Comparison of ENCODE assay signal across 23 cellular contexts in genomic region chrX:16832301-16832700, GRCh38. TPM values are rescaled to one million over a fixed set of nuclear protein-coding genes. Genes with fewer than 3 reads are reported as not detected.
DNase-seq lines count a peak whose midpoint lies in the region; ATAC-seq and TF ChIP-seq lines count a peak whose summit lies in the region.
"Had no signal": no experiment of that assay in that cellular context is flagged by ENCODE, and none has a peak within 500 bp of the region (broad histone marks: within the 10 kb centered on the region; RNA-seq: fewer than 3 reads in every experiment).

No MANE protein-coding gene starts in this region.

- no peak for ATAC-seq in activated naive CD4-positive, alpha-beta T cell treated with anti-CD3 and anti-CD28 coated beads, Interleukin-2, amount 50 U/mL, for 72 hours
- ATAC-seq in stimulated activated effector memory CD8-positive, alpha-beta T cell treated with anti-CD3 and anti-CD28 coated beads, Interleukin-12 subunit alpha, Interleukin-12 subunit beta, amount 100 ng/mL, for 72 hours, result no peak
- ATAC-seq: naive thymus-derived CD4-positive, alpha-beta T cell had no signal

- intact Hi-C loops in activated T-helper 1 cell treated with anti-CD3 and anti-CD28 coated beads, Interleukin-12 subunit alpha, Interleukin-12 subunit beta, Interleukin-2, Interleukin-4 antibody, amounts not matched to agents 30 ng/mL and 10 ng/mL and 1 ng/mL, durations not matched to agents 14 hours and 24 hours and 36 hours (cut with micrococcal nuclease), result no loop called here

- H3K36me3 Mint-ChIP-seq in activated naive CD4-positive, alpha-beta T cell treated with anti-CD3 and anti-CD28 coated beads, Interleukin-2, amount 50 U/mL, for 72 hours, result peaks cover 0 to 4% of the 10 kb centered on the region in 2 donors
- peaks cover 14% of the 10 kb centered on the region for H3K36me3 Mint-ChIP-seq in activated T-helper 1 cell treated with anti-CD3 and anti-CD28 coated beads, Interleukin-12 subunit alpha, Interleukin-12 subunit beta, Interleukin-2, Interleukin-4 antibody, amounts not matched to agents 30 ng/mL and 10 ng/mL and 1 ng/mL, durations not matched to agents 14 hours and 24 hours and 36 hours (ENCODE audit: low read depth)
- H3K36me3 Mint-ChIP-seq in stimulated activated effector memory CD8-positive, alpha-beta T cell treated with anti-CD3 and anti-CD28 coated beads, Interleukin-12 subunit alpha, Interleukin-12 subunit beta, amount 100 ng/mL, for 72 hours, result peaks cover 70% of the 10 kb centered on the region

- TF ChIP-seq CTCF in coronary artery (IDR thresholded peaks at IDR 0.05), result no peak

- H3K4me1 Mint-ChIP-seq in activated T-helper 1 cell treated with anti-CD3 and anti-CD28 coated beads, Interleukin-12 subunit alpha, Interleukin-12 subunit beta, Interleukin-2, Interleukin-4 antibody, amounts not matched to agents 30 ng/mL and 10 ng/mL and 1 ng/mL, durations not matched to agents 14 hours and 24 hours and 36 hours (ENCODE audit: low read depth), result no peaks in the 10 kb centered on the region
- peaks cover 4% of the 10 kb centered on the region for H3K4me1 Mint-ChIP-seq in stimulated activated effector memory CD8-positive, alpha-beta T cell treated with anti-CD3 and anti-CD28 coated beads, Interleukin-12 subunit alpha, Interleukin-12 subunit beta, amount 100 ng/mL, for 72 hours
- H3K4me1 Mint-ChIP-seq: activated naive CD4-positive, alpha-beta T cell treated with anti-CD3 and anti-CD28 coated beads, Interleukin-2, amount 50 U/mL, for 24 hours; naive thymus-derived CD4-positive, alpha-beta T cell had no signal

- DNase-seq in activated naive CD4-positive, alpha-beta T cell treated with anti-CD3 and anti-CD28 coated beads, Interleukin-2, amount 50 U/mL, for 72 hours (ENCODE audit: low spot score in 2 of 2), result no peak
- DNase-seq in activated naive CD4-positive, alpha-beta T cell treated with Interleukin-2 at 50 U/mL for 16 hours, result no peak
- DNase-seq in activated T-helper 1 cell treated with anti-CD3 and anti-CD28 coated beads, Interleukin-12 subunit alpha, Interleukin-12 subunit beta, Interleukin-2, Interleukin-4 antibody, amounts not matched to agents 30 ng/mL and 10 ng/mL and 1 ng/mL, durations not matched to agents 14 hours and 24 hours and 36 hours (ENCODE audit: low spot score), result no peak
- DNase-seq in left kidney (ENCODE audit: low read depth, low spot score), result peak; percentile 38
- DNase-seq in stimulated activated effector memory CD8-positive, alpha-beta T cell treated with anti-CD3 and anti-CD28 coated beads, Interleukin-12 subunit alpha, Interleukin-12 subunit beta, amount 100 ng/mL, for 72 hours (ENCODE audit: low spot score in 2 of 2), result no peak
- no peak for DNase-seq in coronary artery (ENCODE audit: low spot score)
- no peak for DNase-seq in COR-L47 (lab: John Stamatoyannopoulos, UW)
- DNase-seq in C1 segment of cervical spinal cord (lab: John Stamatoyannopoulos, UW), result no peak
- DNase-seq: ACHN; activated CD8-positive, alpha-beta memory T cell treated with anti-CD3 and anti-CD28 coated beads, Interleukin-2, amount 50 U/mL, for 4 hours; colonic mucosa; HCEC 1CT; KBM-7; naive thymus-derived CD4-positive, alpha-beta T cell; NCI-H1436; NCI-H2171 treated with DMSO at 0.1 percent for 48 hours; NCI-H526; SJCRH30; substantia nigra had no signal

- H3K4me3 Mint-ChIP-seq in activated T-helper 1 cell treated with anti-CD3 and anti-CD28 coated beads, Interleukin-12 subunit alpha, Interleukin-12 subunit beta, Interleukin-2, Interleukin-4 antibody, amounts not matched to agents 30 ng/mL and 10 ng/mL and 1 ng/mL, durations not matched to agents 14 hours and 24 hours and 36 hours, result no peak overlapping the region
- H3K4me3 Mint-ChIP-seq in stimulated activated effector memory CD8-positive, alpha-beta T cell treated with anti-CD3 and anti-CD28 coated beads, Interleukin-12 subunit alpha, Interleukin-12 subunit beta, amount 100 ng/mL, for 72 hours, result no peak overlapping the region
- H3K4me3 Mint-ChIP-seq: activated naive CD4-positive, alpha-beta T cell treated with anti-CD3 and anti-CD28 coated beads, Interleukin-2, amount 50 U/mL, for 24 hours; naive thymus-derived CD4-positive, alpha-beta T cell; T-helper 1 cell treated with Interleukin-12 subunit alpha and Interleukin-12 subunit beta and Interleukin-4 antibody, amounts not matched to agents 30 μg/mL and 1 μg/mL, for 36 hours had no signal

- H3K4me3 ChIP-seq in coronary artery, result no peak overlapping the region
- H3K4me3 ChIP-seq: colonic mucosa, SJCRH30, vagina had no signal

- H3K27ac Mint-ChIP-seq in activated naive CD4-positive, alpha-beta T cell treated with anti-CD3 and anti-CD28 coated beads, Interleukin-2, amount 50 U/mL, for 72 hours, result peak overlapping the region; percentile 51 to 68
- H3K27ac Mint-ChIP-seq in activated T-helper 1 cell treated with anti-CD3 and anti-CD28 coated beads, Interleukin-12 subunit alpha, Interleukin-12 subunit beta, Interleukin-2, Interleukin-4 antibody, amounts not matched to agents 30 ng/mL and 10 ng/mL and 1 ng/mL, durations not matched to agents 14 hours and 24 hours and 36 hours, result peak overlapping the region; percentile 59
- peak overlapping the region; percentile 54 for H3K27ac Mint-ChIP-seq in stimulated activated effector memory CD8-positive, alpha-beta T cell treated with anti-CD3 and anti-CD28 coated beads, Interleukin-12 subunit alpha, Interleukin-12 subunit beta, amount 100 ng/mL, for 72 hours
- H3K27ac Mint-ChIP-seq: activated naive CD4-positive, alpha-beta T cell treated with anti-CD3 and anti-CD28 coated beads, Interleukin-2, amount 50 U/mL, for 24 hours; T-helper 1 cell treated with Interleukin-12 subunit alpha and Interleukin-12 subunit beta and Interleukin-4 antibody, amounts not matched to agents 30 μg/mL and 1 μg/mL, for 36 hours had no signal

- H3K9me3 Mint-ChIP-seq in activated naive CD4-positive, alpha-beta T cell treated with anti-CD3 and anti-CD28 coated beads, Interleukin-2, amount 50 U/mL, for 72 hours, result no peaks in the 10 kb centered on the region
- no peaks in the 10 kb centered on the region for H3K9me3 Mint-ChIP-seq in activated T-helper 1 cell treated with anti-CD3 and anti-CD28 coated beads, Interleukin-12 subunit alpha, Interleukin-12 subunit beta, Interleukin-2, Interleukin-4 antibody, amounts not matched to agents 30 ng/mL and 10 ng/mL and 1 ng/mL, durations not matched to agents 14 hours and 24 hours and 36 hours
- H3K9me3 Mint-ChIP-seq in stimulated activated effector memory CD8-positive, alpha-beta T cell treated with anti-CD3 and anti-CD28 coated beads, Interleukin-12 subunit alpha, Interleukin-12 subunit beta, amount 100 ng/mL, for 72 hours, result no peaks in the 10 kb centered on the region
- H3K9me3 Mint-ChIP-seq: activated naive CD4-positive, alpha-beta T cell treated with anti-CD3 and anti-CD28 coated beads, Interleukin-2, amount 50 U/mL, for 24 hours; naive thymus-derived CD4-positive, alpha-beta T cell; T-helper 1 cell treated with Interleukin-12 subunit alpha and Interleukin-12 subunit beta and Interleukin-4 antibody, amounts not matched to agents 30 μg/mL and 1 μg/mL, for 36 hours had no signal

- no peak overlapping the region for H3K27ac ChIP-seq in coronary artery
- H3K27ac ChIP-seq: colonic mucosa, SJCRH30, vagina, VCaP had no signal

- H3K27me3 Mint-ChIP-seq in activated T-helper 1 cell treated with anti-CD3 and anti-CD28 coated beads, Interleukin-12 subunit alpha, Interleukin-12 subunit beta, Interleukin-2, Interleukin-4 antibody, amounts not matched to agents 30 ng/mL and 10 ng/mL and 1 ng/mL, durations not matched to agents 14 hours and 24 hours and 36 hours (ENCODE audit: insufficient read depth), result no peaks in the 10 kb centered on the region
- H3K27me3 Mint-ChIP-seq: activated naive CD4-positive, alpha-beta T cell treated with anti-CD3 and anti-CD28 coated beads, Interleukin-2, amount 50 U/mL, for 24 hours; naive thymus-derived CD4-positive, alpha-beta T cell had no signal

RNA-seq across cellular contexts. Expression of gene RBBP7, which starts 37.9 kb away (rescaled TPM):
- total RNA-seq in activated naive CD4-positive, alpha-beta T cell treated with anti-CD3 and anti-CD28 coated beads, Interleukin-2, amount 50 U/mL, for 72 hours, result 100 to 1,000 TPM; 185 to 197 TPM
- total RNA-seq in activated T-helper 1 cell treated with anti-CD3 and anti-CD28 coated beads, Interleukin-12 subunit alpha, Interleukin-12 subunit beta, Interleukin-2, Interleukin-4 antibody, amounts not matched to agents 30 ng/mL and 10 ng/mL and 1 ng/mL, durations not matched to agents 14 hours and 24 hours and 36 hours, result 127 and 134 TPM in 2 replicates

RNA-seq across cellular contexts. Expression of gene TXLNG, which starts 46.0 kb away (rescaled TPM):
- total RNA-seq in activated naive CD4-positive, alpha-beta T cell treated with anti-CD3 and anti-CD28 coated beads, Interleukin-2, amount 50 U/mL, for 72 hours, result 10 to 100 TPM; 11.0 to 16.7 TPM
- total RNA-seq in activated T-helper 1 cell treated with anti-CD3 and anti-CD28 coated beads, Interleukin-12 subunit alpha, Interleukin-12 subunit beta, Interleukin-2, Interleukin-4 antibody, amounts not matched to agents 30 ng/mL and 10 ng/mL and 1 ng/mL, durations not matched to agents 14 hours and 24 hours and 36 hours, result 23.8 and 25.4 TPM in 2 replicates
